In genomic region chr1:33012165-33012564, GRCh38 we compare ENCODE assay signal across 16 cellular contexts. TPM values are rescaled to one million over a fixed set of nuclear protein-coding genes. Genes with fewer than 3 reads are reported as not detected.
DNase-seq lines count a peak whose midpoint lies in the region; ATAC-seq, FAIRE-seq and TF ChIP-seq lines count a peak whose summit lies in the region.
"Had no signal": no experiment of that assay in that cellular context is flagged by ENCODE, and none has a peak within 500 bp of the region (broad histone marks: within the 10 kb centered on the region; RNA-seq: fewer than 3 reads in every experiment).

No MANE protein-coding gene starts in this region.

- H3K27ac ChIP-seq in kidney (ENCODE audit: low read depth in 2 of 2, low read length in 2 of 2) = peak overlapping the region; percentile 59 to 85
- peak overlapping the region; percentile 69 to 77 (median 74) for H3K27ac ChIP-seq in gastrocnemius medialis
- peak overlapping the region; percentile 72 for H3K27ac ChIP-seq in vagina
- H3K27ac ChIP-seq: KMS-11 had no signal

- H3K4me3 ChIP-seq in kidney (ENCODE audit: low read length in 2 of 2) = no peak overlapping the region
- no peak overlapping the region for H3K4me3 ChIP-seq in gastrocnemius medialis
- no peak overlapping the region for H3K4me3 ChIP-seq in vagina

- peaks cover 16 to 33% of the 10 kb centered on the region in 2 donors for H3K4me1 Mint-ChIP-seq in natural killer cell treated with Interleukin-12 subunit alpha and Interleukin-12 subunit beta and Interleukin-15 and Interleukin-18, amount 100 ng/mL, for 72 hours (ENCODE audit: low read depth in 2 of 2)
- no peaks in the 10 kb centered on the region for H3K4me1 Mint-ChIP-seq in natural killer cell

- FAIRE-seq in kidney (lab: Jason Lieb, UNC) = no peak
- FAIRE-seq: urothelium cell line had no signal

- TF ChIP-seq POLR2A in gastrocnemius medialis (IDR thresholded peaks at IDR 0.05) (no peak), vagina (IDR thresholded peaks at IDR 0.05) (no peak)

- H3K36me3 Mint-ChIP-seq in natural killer cell treated with Interleukin-12 subunit alpha and Interleukin-12 subunit beta and Interleukin-15 and Interleukin-18, amount 100 ng/mL, for 72 hours = peaks cover 54% of the 10 kb centered on the region
- peaks cover 32% of the 10 kb centered on the region for H3K36me3 Mint-ChIP-seq in natural killer cell

- peaks cover 18 to 38% of the 10 kb centered on the region in 2 donors for H3K36me3 ChIP-seq in kidney (ENCODE audit: control insufficient read depth in 1 of 2, insufficient read depth in 2 of 2, low read length in 2 of 2)
- peaks cover 0 to 48% of the 10 kb centered on the region in 2 donors for H3K36me3 ChIP-seq in gastrocnemius medialis
- peaks cover 0 to 33% of the 10 kb centered on the region in 2 donors for H3K36me3 ChIP-seq in vagina

- in situ Hi-C loops in gastrocnemius medialis (cut with MboI; ENCODE audit: low sequenced_read_pairs in 4 of 4) = no loop called here

- no peak overlapping the region for H3K9ac ChIP-seq in kidney (ENCODE audit: low read length in 2 of 2)
- H3K9ac ChIP-seq: KMS-11 had no signal

- H3K4me1 ChIP-seq in kidney (ENCODE audit: control insufficient read depth in 1 of 2, insufficient read depth in 1 of 2, low read depth in 1 of 2, low read length in 2 of 2) = peaks cover 33 to 34% of the 10 kb centered on the region in 2 donors
- peaks cover 35 to 48% of the 10 kb centered on the region in 2 donors for H3K4me1 ChIP-seq in gastrocnemius medialis
- H3K4me1 ChIP-seq in vagina = peaks cover 34% of the 10 kb centered on the region

- no peaks in the 10 kb centered on the region for H3K9me3 ChIP-seq in kidney (ENCODE audit: control insufficient read depth in 1 of 2, low read length in 2 of 2)
- H3K9me3 ChIP-seq in gastrocnemius medialis = no peaks in the 10 kb centered on the region
- no peaks in the 10 kb centered on the region for H3K9me3 ChIP-seq in vagina

- no peaks in the 10 kb centered on the region for H3K9me3 Mint-ChIP-seq in natural killer cell treated with Interleukin-12 subunit alpha and Interleukin-12 subunit beta and Interleukin-15 and Interleukin-18, amount 100 ng/mL, for 72 hours
- no peaks in the 10 kb centered on the region for H3K9me3 Mint-ChIP-seq in natural killer cell
- H3K9me3 Mint-ChIP-seq: activated T-helper 1 cell treated with anti-CD3 and anti-CD28 coated beads, Interleukin-12 subunit alpha, Interleukin-12 subunit beta, Interleukin-2, Interleukin-4 antibody, amounts not matched to agents 30 ng/mL and 10 ng/mL and 1 ng/mL, durations not matched to agents 14 hours and 24 hours and 36 hours had no signal

- no peak overlapping the region for H3K4me3 Mint-ChIP-seq in natural killer cell treated with Interleukin-12 subunit alpha and Interleukin-12 subunit beta and Interleukin-15 and Interleukin-18, amount 100 ng/mL, for 72 hours
- no peak overlapping the region for H3K4me3 Mint-ChIP-seq in natural killer cell
- H3K4me3 Mint-ChIP-seq: activated T-helper 1 cell treated with anti-CD3 and anti-CD28 coated beads, Interleukin-12 subunit alpha, Interleukin-12 subunit beta, Interleukin-2, Interleukin-4 antibody, amounts not matched to agents 30 ng/mL and 10 ng/mL and 1 ng/mL, durations not matched to agents 14 hours and 24 hours and 36 hours had no signal

- H3K27me3 Mint-ChIP-seq in natural killer cell treated with Interleukin-12 subunit alpha and Interleukin-12 subunit beta and Interleukin-15 and Interleukin-18, amount 100 ng/mL, for 72 hours = no peaks in the 10 kb centered on the region
- no peaks in the 10 kb centered on the region for H3K27me3 Mint-ChIP-seq in natural killer cell (ENCODE audit: low read depth in 2 of 2)

- intact Hi-C loops in natural killer cell (cut with micrococcal nuclease) (no loop called here), kidney (cut with DNase I) (no loop called here), gastrocnemius medialis (cut with DNase I; ENCODE audit: low total_unique reads) (no loop called here), vagina (cut with DNase I) (no loop called here)

- ATAC-seq in natural killer cell treated with Interleukin-12 subunit alpha and Interleukin-12 subunit beta and Interleukin-15 and Interleukin-18, amount 100 ng/mL, for 72 hours = no peak
- ATAC-seq in natural killer cell (no peak), gastrocnemius medialis (no peak), HG02678 (IDR thresholded peaks at IDR 0.05; ENCODE audit: unreplicated experiment) (no peak), HG02970 (IDR thresholded peaks at IDR 0.05; ENCODE audit: low FRiP score, unreplicated experiment) (no peak)

- no peaks in the 10 kb centered on the region for H3K27me3 ChIP-seq in gastrocnemius medialis
- H3K27me3 ChIP-seq in vagina = no peaks in the 10 kb centered on the region

- no peak for DNase-seq in natural killer cell treated with Interleukin-12 subunit alpha and Interleukin-12 subunit beta and Interleukin-15 and Interleukin-18, amount 100 ng/mL, for 72 hours (ENCODE audit: low spot score)
- DNase-seq in natural killer cell = no peak
- DNase-seq in kidney = no peak
- DNase-seq in gastrocnemius medialis = no peak
- no peak for DNase-seq in vagina (ENCODE audit: extremely low spot score in 2 of 2)
- DNase-seq in stimulated activated CD4-positive, alpha-beta T cell treated with anti-CD3 and anti-CD28 coated beads, Interleukin-2, amount 100 ng/mL, for 48 hours = no peak
- DNase-seq: activated CD4-positive, alpha-beta T cell treated with anti-CD3 and anti-CD28 coated beads, Interleukin-2, amount 50 U/mL, for 1 hour; AML-193; NCI-H1436 treated with DMSO at 0.1 percent for 48 hours; NCI-H446; nucleus accumbens had no signal

- TF ChIP-seq CTCF in natural killer cell (IDR thresholded peaks at IDR 0.05) = no peak
- TF ChIP-seq CTCF in kidney (IDR thresholded peaks at IDR 0.05; ENCODE audit: borderline replicate concordance, extremely low read depth, insufficient read depth) = no peak
- TF ChIP-seq CTCF in gastrocnemius medialis (IDR thresholded peaks at IDR 0.05 in 4 of 5, conservative IDR thresholded peaks at IDR 0.05 in 1 of 5) = no peak
- TF ChIP-seq CTCF in vagina (IDR thresholded peaks at IDR 0.05) = no peak

- peak overlapping the region; percentile 34 to 84 for H3K27ac Mint-ChIP-seq in natural killer cell treated with Interleukin-12 subunit alpha and Interleukin-12 subunit beta and Interleukin-15 and Interleukin-18, amount 100 ng/mL, for 72 hours
- no peak overlapping the region for H3K27ac Mint-ChIP-seq in natural killer cell

RNA-seq across cellular contexts. Expression of gene AK2, which starts 24.5 kb away (rescaled TPM):
- total RNA-seq in natural killer cell treated with Interleukin-12 subunit alpha and Interleukin-12 subunit beta and Interleukin-15 and Interleukin-18, amount 100 ng/mL, for 72 hours = 100 to 1,000 TPM; 379 to 475 TPM
- total RNA-seq in natural killer cell (10 to 100 TPM; 64.8 to 94.0 (median 67.1) TPM), kidney (172 TPM), gastrocnemius medialis (100 to 1,000 TPM; 125 to 261 (median 152) TPM), vagina (118 TPM)
- 334 TPM for polyA plus RNA-seq in kidney (ENCODE audit: insufficient read depth, low read depth, low replicate concordance)

RNA-seq across cellular contexts. Expression of gene RNF19B, which starts 47.6 kb away (rescaled TPM):
- total RNA-seq in natural killer cell treated with Interleukin-12 subunit alpha and Interleukin-12 subunit beta and Interleukin-15 and Interleukin-18, amount 100 ng/mL, for 72 hours = 100 to 1,000 TPM in 1 of 2 donors, 10 to 100 TPM in 1; 92.0 to 246 TPM
- total RNA-seq in natural killer cell (100 to 1,000 TPM in 1 of 3 donors, 10 to 100 TPM in 2; 44.2 to 110 (median 54.3) TPM), kidney (30.8 TPM), gastrocnemius medialis (10 to 100 TPM; 22.7 to 34.4 (median 28.6) TPM), vagina (24.6 TPM)
- polyA plus RNA-seq in kidney (ENCODE audit: insufficient read depth, low read depth, low replicate concordance) = 17.3 TPM

Comparison
In these comparisons a context has a peak if more than half of its experiments do, and no peak if none do; other contexts are left out.
1. H3K27ac Mint-ChIP-seq: peak in natural killer cell treated with Interleukin-12 subunit alpha and Interleukin-12 subunit beta and Interleukin-15 and Interleukin-18, amount 100 ng/mL, for 72 hours (2 of 2); none in natural killer cell (0 of 2).
2. Peak in every context shown above with its lines, with median percentiles within 50 percentile points of each other: H3K27ac ChIP-seq.